Comparison of ENCODE assay signal across 16 cellular contexts in the genomic region with DNA sequence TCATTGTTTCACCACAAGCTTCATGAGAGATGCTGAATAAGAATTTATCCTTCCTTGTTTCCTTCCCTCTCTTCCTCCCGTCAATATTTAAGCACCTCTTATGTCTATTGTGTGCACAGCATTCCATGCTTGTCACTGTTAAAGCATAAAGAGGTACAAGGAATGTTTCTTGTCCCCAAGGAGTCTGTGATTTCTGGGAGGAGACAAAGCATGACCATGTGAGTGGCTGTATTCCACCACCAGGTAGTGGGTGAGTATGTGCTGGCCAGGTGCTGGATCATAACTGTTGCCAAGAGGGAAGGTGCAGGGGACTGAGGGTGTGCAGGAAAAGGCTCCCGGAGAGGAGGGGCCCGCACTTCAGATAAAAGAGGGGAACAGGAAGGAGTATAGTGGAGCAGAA.
"Had no signal": no experiment of that assay in that cellular context is flagged by ENCODE, and none has a peak within 500 bp of the region (broad histone marks: within the 10 kb centered on the region; RNA-seq: fewer than 3 reads in every experiment).

No MANE protein-coding gene starts in this region.

- H3K4me3 ChIP-seq: coronary artery, heart left ventricle, ovary, right atrium auricular region had no signal

- H3K4me3 Mint-ChIP-seq: endodermal cell, natural killer cell, neural crest cell had no signal

- H3K27ac ChIP-seq: coronary artery, heart left ventricle, ovary, right atrium auricular region had no signal

- H3K4me1 ChIP-seq: right atrium auricular region had no signal

- H3K27me3 ChIP-seq: heart left ventricle, ovary, right atrium auricular region had no signal

- FAIRE-seq: small intestine had no signal

- H3K4me1 Mint-ChIP-seq: endodermal cell, natural killer cell had no signal

- H3K9me3 ChIP-seq: ovary, right atrium auricular region had no signal

- H3K36me3 ChIP-seq: heart left ventricle, ovary, right atrium auricular region had no signal

- DNase-seq: cerebellar nuclear complex; effector CD4-positive, alpha-beta T cell; endodermal cell; foreskin melanocyte; heart left ventricle; hippocampal formation; left colon; mammary epithelial cell; natural killer cell; ovary; small intestine; stimulated activated CD4-positive, alpha-beta T cell treated with anti-CD3 and anti-CD28 coated beads, Interleukin-12 subunit alpha, Interleukin-12 subunit beta, amount 100 ng/mL, for 4 hours; stimulated activated naive CD4-positive, alpha-beta T cell treated with Interleukin-2 at 50 U/mL for 16 hours had no signal

- ATAC-seq: heart left ventricle, left colon, natural killer cell had no signal

- H3K27ac Mint-ChIP-seq: endodermal cell, natural killer cell had no signal
